29 cellular contexts compared by ENCODE assay signal in genomic region chr13:29039212-29039611, GRCh38.
"Had no signal": no experiment of that assay in that cellular context is flagged by ENCODE, and none has a peak within 500 bp of the region (broad histone marks: within the 10 kb centered on the region; RNA-seq: fewer than 3 reads in every experiment).

No MANE protein-coding gene starts in this region.

- H3K4me1 ChIP-seq: body of pancreas had no signal

- H3K4me3 Mint-ChIP-seq: activated CD4-positive, alpha-beta memory T cell treated with anti-CD3 and anti-CD28 coated beads for 36 hours; activated CD4-positive, alpha-beta T cell treated with anti-CD3 and anti-CD28 coated beads for 36 hours; activated CD4-positive, alpha-beta T cell treated with anti-CD3 and anti-CD28 coated beads, Interleukin-2, amount 10 ng/mL, durations not matched to agents 24 days and 14 days; activated CD8-positive, alpha-beta memory T cell treated with anti-CD3 and anti-CD28 coated beads, Interleukin-2, amount 10 ng/mL, durations not matched to agents 7 days and 5 days; activated CD8-positive, alpha-beta T cell treated with anti-CD3 and anti-CD28 coated beads, Interleukin-2, amount 10 ng/mL, durations not matched to agents 7 days and 5 days; activated naive CD8-positive, alpha-beta T cell; activated T-helper 1 cell treated with anti-CD3 and anti-CD28 coated beads, Interleukin-12 subunit alpha, Interleukin-12 subunit beta, Interleukin-2, Interleukin-4 antibody, amounts not matched to agents 30 ng/mL and 10 ng/mL and 1 ng/mL, durations not matched to agents 14 hours and 24 hours and 36 hours; effector memory CD8-positive, alpha-beta T cell had no signal

- H3K4me3 ChIP-seq: body of pancreas had no signal

- H3K9me3 Mint-ChIP-seq: activated CD4-positive, alpha-beta T cell treated with anti-CD3 and anti-CD28 coated beads, Interleukin-2, amount 10 ng/mL, durations not matched to agents 24 days and 14 days had no signal

- H3K27me3 ChIP-seq: body of pancreas had no signal

- ATAC-seq: activated CD4-positive, alpha-beta T cell treated with anti-CD3 and anti-CD28 coated beads for 36 hours; activated CD8-positive, alpha-beta memory T cell treated with anti-CD3 and anti-CD28 coated beads, Interleukin-2, amount 10 ng/mL, durations not matched to agents 7 days and 5 days; activated CD8-positive, alpha-beta T cell treated with anti-CD3 and anti-CD28 coated beads, Interleukin-2, amount 10 ng/mL, durations not matched to agents 7 days and 5 days; body of pancreas; effector memory CD8-positive, alpha-beta T cell had no signal

- DNase-seq: activated CD4-positive, alpha-beta memory T cell treated with anti-CD3 and anti-CD28 coated beads for 36 hours; activated CD4-positive, alpha-beta T cell treated with anti-CD3 and anti-CD28 coated beads for 36 hours; activated CD4-positive, alpha-beta T cell treated with anti-CD3 and anti-CD28 coated beads, Interleukin-2, amount 10 ng/mL, durations not matched to agents 24 days and 14 days; activated CD4-positive, CD25-positive, alpha-beta regulatory T cell; activated CD4-positive, CD25-positive, alpha-beta regulatory T cell treated with anti-CD3 and anti-CD28 coated beads, Interleukin-2, amount 50 U/mL, for 72 hours; activated CD8-positive, alpha-beta memory T cell treated with anti-CD3 and anti-CD28 coated beads, Interleukin-2, amount 10 ng/mL, durations not matched to agents 7 days and 5 days; activated CD8-positive, alpha-beta memory T cell treated with anti-CD3 and anti-CD28 coated beads, Interleukin-2, amount 50 U/mL, for 4 hours; activated CD8-positive, alpha-beta T cell treated with anti-CD3 and anti-CD28 coated beads, Interleukin-2, amount 10 ng/mL, durations not matched to agents 7 days and 5 days; activated effector memory CD4-positive, alpha-beta T cell treated with anti-CD3 and anti-CD28 coated beads, Interleukin-2, amount 50 U/mL, for 16 hours; activated naive CD4-positive, alpha-beta T cell treated with anti-CD3 and anti-CD28 coated beads, Interleukin-2, amount 50 U/mL, for 16 hours; activated naive CD4-positive, alpha-beta T cell treated with Interleukin-2 at 50 U/mL for 16 hours; activated T-cell treated with anti-CD3 and anti-CD28 coated beads, Interleukin-2, amount 50 U/mL, for 1 hour; activated T-cell treated with anti-CD3 and anti-CD28 coated beads, Interleukin-2, amount 50 U/mL, for 48 hours; amniotic stem cell; anterior cingulate cortex; body of pancreas; caudate nucleus; cortex of kidney; dermis blood vessel endothelial cell; effector CD4-positive, alpha-beta T cell; effector memory CD8-positive, alpha-beta T cell; foreskin fibroblast; head of caudate nucleus; T-helper 1 cell; T-helper 2 cell had no signal

- H3K27me3 Mint-ChIP-seq: activated CD4-positive, alpha-beta memory T cell treated with anti-CD3 and anti-CD28 coated beads for 36 hours; activated CD4-positive, alpha-beta T cell treated with anti-CD3 and anti-CD28 coated beads for 36 hours; activated CD4-positive, alpha-beta T cell treated with anti-CD3 and anti-CD28 coated beads, Interleukin-2, amount 10 ng/mL, durations not matched to agents 24 days and 14 days; activated CD8-positive, alpha-beta memory T cell treated with anti-CD3 and anti-CD28 coated beads, Interleukin-2, amount 10 ng/mL, durations not matched to agents 7 days and 5 days; activated naive CD8-positive, alpha-beta T cell; effector memory CD8-positive, alpha-beta T cell had no signal

- H3K9me3 ChIP-seq: body of pancreas had no signal

- H3K36me3 Mint-ChIP-seq: activated CD4-positive, alpha-beta memory T cell treated with anti-CD3 and anti-CD28 coated beads for 36 hours; activated CD8-positive, alpha-beta memory T cell treated with anti-CD3 and anti-CD28 coated beads, Interleukin-2, amount 10 ng/mL, durations not matched to agents 7 days and 5 days; activated naive CD8-positive, alpha-beta T cell had no signal

- H3K27ac Mint-ChIP-seq: activated CD4-positive, alpha-beta memory T cell treated with anti-CD3 and anti-CD28 coated beads for 36 hours; activated CD4-positive, alpha-beta T cell treated with anti-CD3 and anti-CD28 coated beads for 36 hours; activated CD4-positive, alpha-beta T cell treated with anti-CD3 and anti-CD28 coated beads, Interleukin-2, amount 10 ng/mL, durations not matched to agents 24 days and 14 days; activated CD8-positive, alpha-beta memory T cell treated with anti-CD3 and anti-CD28 coated beads, Interleukin-2, amount 10 ng/mL, durations not matched to agents 7 days and 5 days; activated CD8-positive, alpha-beta T cell treated with anti-CD3 and anti-CD28 coated beads, Interleukin-2, amount 10 ng/mL, durations not matched to agents 7 days and 5 days; activated naive CD8-positive, alpha-beta T cell; activated T-helper 1 cell treated with anti-CD3 and anti-CD28 coated beads, Interleukin-12 subunit alpha, Interleukin-12 subunit beta, Interleukin-2, Interleukin-4 antibody, amounts not matched to agents 30 ng/mL and 10 ng/mL and 1 ng/mL, durations not matched to agents 14 hours and 24 hours and 36 hours; activated T-helper 2 cell treated with anti-CD3 and anti-CD28 coated beads, Interferon-gamma antibody, Interleukin-2, Interleukin-4, amounts not matched to agents 10 μg/mL and 5 μg/mL and 100 μg/mL, durations not matched to agents 14 hours and 24 hours and 36 hours; effector memory CD8-positive, alpha-beta T cell had no signal

- H3K27ac ChIP-seq: body of pancreas, epithelial cell of prostate had no signal

- H3K4me1 Mint-ChIP-seq: activated CD4-positive, alpha-beta T cell treated with anti-CD3 and anti-CD28 coated beads for 36 hours; activated CD4-positive, alpha-beta T cell treated with anti-CD3 and anti-CD28 coated beads, Interleukin-2, amount 10 ng/mL, durations not matched to agents 24 days and 14 days; activated CD8-positive, alpha-beta memory T cell treated with anti-CD3 and anti-CD28 coated beads, Interleukin-2, amount 10 ng/mL, durations not matched to agents 7 days and 5 days had no signal
